ENCODE assay signal across 8 cellular contexts in genomic region chr16:31032736-31033708, GRCh38. TPM values are rescaled to one million over a fixed set of nuclear protein-coding genes. Genes with fewer than 3 reads are reported as not detected.
DNase-seq lines count a peak whose midpoint lies in the region; ATAC-seq and TF ChIP-seq lines count a peak whose summit lies in the region.

A gene with protein sequence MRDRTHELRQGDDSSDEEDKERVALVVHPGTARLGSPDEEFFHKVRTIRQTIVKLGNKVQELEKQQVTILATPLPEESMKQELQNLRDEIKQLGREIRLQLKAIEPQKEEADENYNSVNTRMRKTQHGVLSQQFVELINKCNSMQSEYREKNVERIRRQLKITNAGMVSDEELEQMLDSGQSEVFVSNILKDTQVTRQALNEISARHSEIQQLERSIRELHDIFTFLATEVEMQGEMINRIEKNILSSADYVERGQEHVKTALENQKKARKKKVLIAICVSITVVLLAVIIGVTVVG (plus strand): TSS chr16:31033558. CDS start chr16:31033806, 248 bp downstream.

- H3K4me1 Mint-ChIP-seq in activated naive CD4-positive, alpha-beta T cell treated with anti-CD3 and anti-CD28 coated beads, Interleukin-2, amount 50 U/mL, for 24 hours, result peaks cover 25% of the 10 kb centered on the region

- no peaks in the 10 kb centered on the region for H3K27me3 Mint-ChIP-seq in activated naive CD4-positive, alpha-beta T cell treated with anti-CD3 and anti-CD28 coated beads, Interleukin-2, amount 50 U/mL, for 24 hours

- H3K9me3 Mint-ChIP-seq in activated naive CD4-positive, alpha-beta T cell treated with anti-CD3 and anti-CD28 coated beads, Interleukin-2, amount 50 U/mL, for 24 hours, result no peaks in the 10 kb centered on the region

- no peaks in the 10 kb centered on the region for H3K36me3 Mint-ChIP-seq in activated naive CD4-positive, alpha-beta T cell treated with anti-CD3 and anti-CD28 coated beads, Interleukin-2, amount 50 U/mL, for 24 hours

- peak; percentile 87 for DNase-seq in GM04503 (ENCODE audit: low read depth)
- peak; percentile 67 for DNase-seq in NCI-H1048 (lab: John Stamatoyannopoulos, UW)
- peak; percentile 99 for DNase-seq in globus pallidus (ENCODE audit: low spot score)
- peak; percentile 97 for DNase-seq in occipital lobe (lab: John Stamatoyannopoulos, UW)

- peak within 1 kb of the TSS; percentile 99 for H3K27ac ChIP-seq in temporal lobe (ENCODE audit: low read depth, low read length)

- H3K27ac Mint-ChIP-seq in activated naive CD4-positive, alpha-beta T cell treated with anti-CD3 and anti-CD28 coated beads, Interleukin-2, amount 50 U/mL, for 24 hours, result peak within 1 kb of the TSS; percentile 95

- peak within 1 kb of the TSS; percentile 95 for H3K4me3 Mint-ChIP-seq in activated naive CD4-positive, alpha-beta T cell treated with anti-CD3 and anti-CD28 coated beads, Interleukin-2, amount 50 U/mL, for 24 hours

- ATAC-seq in HG02571 (IDR thresholded peaks at IDR 0.05; ENCODE audit: unreplicated experiment) (peak; percentile 78), SK-N-SH treated with all-trans-retinoic acid at 6 μM for 48 hours (peak; percentile 92)

TF ChIP-seq in SK-N-SH treated with all-trans-retinoic acid at 6 μM for 48 hours, 23 proteins besides CTCF, POLR2A, EP300 and RAD21:
- TF ChIP-seq PATZ1 (CRISPR knock-in tag; IDR thresholded peaks at IDR 0.05; ENCODE audit: borderline replicate concordance), result peak; percentile 61; the same call in 1 of the 2 replicates
- TF ChIP-seq, protein P1, sequence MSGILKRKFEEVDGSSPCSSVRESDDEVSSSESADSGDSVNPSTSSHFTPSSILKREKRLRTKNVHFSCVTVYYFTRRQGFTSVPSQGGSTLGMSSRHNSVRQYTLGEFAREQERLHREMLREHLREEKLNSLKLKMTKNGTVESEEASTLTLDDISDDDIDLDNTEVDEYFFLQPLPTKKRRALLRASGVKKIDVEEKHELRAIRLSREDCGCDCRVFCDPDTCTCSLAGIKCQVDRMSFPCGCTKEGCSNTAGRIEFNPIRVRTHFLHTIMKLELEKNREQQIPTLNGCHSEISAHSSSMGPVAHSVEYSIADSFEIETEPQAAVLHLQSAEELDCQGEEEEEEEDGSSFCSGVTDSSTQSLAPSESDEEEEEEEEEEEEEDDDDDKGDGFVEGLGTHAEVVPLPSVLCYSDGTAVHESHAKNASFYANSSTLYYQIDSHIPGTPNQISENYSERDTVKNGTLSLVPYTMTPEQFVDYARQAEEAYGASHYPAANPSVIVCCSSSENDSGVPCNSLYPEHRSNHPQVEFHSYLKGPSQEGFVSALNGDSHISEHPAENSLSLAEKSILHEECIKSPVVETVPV (CRISPR knock-in tag; IDR thresholded peaks at IDR 0.05), result no peak
- no peak for TF ChIP-seq OSR1 (CRISPR knock-in tag; IDR thresholded peaks at IDR 0.05)
- TF ChIP-seq ZC3H10 (CRISPR knock-in tag; IDR thresholded peaks at IDR 0.05), result 0 out of 2 replicates have a peak, but pooled peaks have one; percentile 30

RNA-seq across cellular contexts. Expression of the gene that starts here (rescaled TPM):
- total RNA-seq in occipital lobe, result 11.5 TPM
- 14.0 TPM for total RNA-seq in temporal lobe

Comparison
In these comparisons a context has a peak if more than half of its experiments do, and no peak if none do; other contexts are left out.
1. Peak in every context shown above with its lines: DNase-seq, ATAC-seq and H3K27ac ChIP-seq.